15 cellular contexts compared by ENCODE assay signal in genomic region chr10:42488416-42488815, GRCh38.
DNase-seq lines count a peak whose midpoint lies in the region; ATAC-seq and TF ChIP-seq lines count a peak whose summit lies in the region.
"Had no signal": no experiment of that assay in that cellular context is flagged by ENCODE, and none has a peak within 500 bp of the region (broad histone marks: within the 10 kb centered on the region; RNA-seq: fewer than 3 reads in every experiment).

No MANE protein-coding gene starts in this region.

- no peaks in the 10 kb centered on the region for H3K27me3 Mint-ChIP-seq in MCF 10A (ENCODE audit: insufficient read depth, unreplicated experiment)
- H3K27me3 Mint-ChIP-seq: activated CD8-positive, alpha-beta T cell treated with anti-CD3 and anti-CD28 coated beads for 36 hours had no signal

- TF ChIP-seq CTCF in MCF 10A (IDR thresholded peaks at IDR 0.05; ENCODE audit: unreplicated experiment) (no peak), breast epithelium (IDR thresholded peaks at IDR 0.05) (no peak), fibroblast of villous mesenchyme (IDR thresholded peaks at IDR 0.05; ENCODE audit: insufficient read depth, low read depth, low read length) (no peak)

- peak overlapping the region in 1 of 2 donors; percentile 7 for H3K27ac ChIP-seq in breast epithelium
- H3K27ac ChIP-seq: 22Rv1 had no signal

- no peaks in the 10 kb centered on the region for H3K4me1 ChIP-seq in breast epithelium

- POLR2A ChIA-PET in MCF 10A (lab: Yijun Ruan, JAX), result interaction anchor here (0.6 kb wide), 1 partner anchor 289 kb away, joined by 3 read pairs; no protein-coding TSS in a partner anchor

- H3K4me3 ChIP-seq in breast epithelium (peak overlapping the region in 1 of 3 donors; percentile 19), fibroblast of villous mesenchyme (ENCODE audit: low read depth, low read length) (no peak overlapping the region)

- peak overlapping the region; percentile 52 for H3K4me3 Mint-ChIP-seq in MCF 10A (ENCODE audit: unreplicated experiment)
- H3K4me3 Mint-ChIP-seq: activated CD8-positive, alpha-beta T cell treated with anti-CD3 and anti-CD28 coated beads for 36 hours; brain had no signal

- no peaks in the 10 kb centered on the region for H3K27me3 ChIP-seq in breast epithelium

- H3K36me3 Mint-ChIP-seq in MCF 10A (ENCODE audit: insufficient read depth, unreplicated experiment), result peaks cover 4% of the 10 kb centered on the region
- H3K36me3 Mint-ChIP-seq: brain had no signal

- H3K27ac Mint-ChIP-seq in MCF 10A (ENCODE audit: low read depth, unreplicated experiment), result peak overlapping the region; percentile 59
- H3K27ac Mint-ChIP-seq: activated CD8-positive, alpha-beta T cell treated with anti-CD3 and anti-CD28 coated beads for 36 hours; brain had no signal

- ATAC-seq in SK-N-SH treated with all-trans-retinoic acid at 6 μM for 48 hours (peak; percentile 92), sciatic nerve (no peak)
- ATAC-seq: activated CD8-positive, alpha-beta T cell treated with anti-CD3 and anti-CD28 coated beads for 36 hours; left lobe of liver had no signal

- H3K4me1 Mint-ChIP-seq in MCF 10A (ENCODE audit: insufficient read depth, unreplicated experiment), result peaks cover 4% of the 10 kb centered on the region
- H3K4me1 Mint-ChIP-seq: brain had no signal

- peaks cover 8% of the 10 kb centered on the region for H3K9me3 Mint-ChIP-seq in MCF 10A (ENCODE audit: unreplicated experiment)

- intact Hi-C loops in MCF 10A (cut with micrococcal nuclease) (no loop called here), breast epithelium (cut with DNase I; ENCODE audit: low total_unique reads) (no loop called here), sciatic nerve (cut with DNase I) (no loop called here), head of caudate nucleus (cut with DNase I) (no loop called here)

- no TSS peak for BruUV-seq in MCF 10A (replicated peaks; lab: Mats Ljungman, UMichigan)

- CTCF ChIA-PET in MCF 10A (lab: Yijun Ruan, JAX), result interaction anchor here (0.6 kb wide), 1 partner anchor 476 kb away, joined by 3 read pairs; no protein-coding TSS in a partner anchor

- DNase-seq in MCF 10A (ENCODE audit: unreplicated experiment), result peak; percentile 32
- DNase-seq in breast epithelium (ENCODE audit: low spot score in 2 of 2), result no peak
- peak; percentile 50 for DNase-seq in fibroblast of villous mesenchyme (ENCODE audit: low read depth)
- no peak for DNase-seq in sciatic nerve (ENCODE audit: low spot score)
- DNase-seq in head of caudate nucleus, result no peak
- no peak for DNase-seq in cerebellar cortex (ENCODE audit: low spot score)
- DNase-seq in SKM-1 (lab: John Stamatoyannopoulos, UW; ENCODE audit: unreplicated experiment), result no peak
- DNase-seq: activated CD8-positive, alpha-beta T cell treated with anti-CD3 and anti-CD28 coated beads for 36 hours; MV-4-11; SHP77 treated with DMSO at 0.1 percent for 48 hours; stimulated activated naive CD4-positive, alpha-beta T cell treated with Interleukin-2 at 50 U/mL for 16 hours had no signal

- no peak for TF ChIP-seq POLR2A in breast epithelium (IDR thresholded peaks at IDR 0.05)

- peaks cover 0 to 8% of the 10 kb centered on the region in 2 donors for H3K9me3 ChIP-seq in breast epithelium

- no peaks in the 10 kb centered on the region for H3K36me3 ChIP-seq in breast epithelium

TF ChIP-seq in SK-N-SH treated with all-trans-retinoic acid at 6 μM for 48 hours, 23 proteins besides CTCF, POLR2A, EP300 and RAD21:
- TF ChIP-seq TCF4 (CRISPR knock-in tag; IDR thresholded peaks at IDR 0.05; ENCODE audit: borderline replicate concordance) (no peak), CREB5 (CRISPR knock-in tag; IDR thresholded peaks at IDR 0.05; ENCODE audit: low read depth) (no peak), PPARA (CRISPR knock-in tag; IDR thresholded peaks at IDR 0.05; ENCODE audit: borderline replicate concordance) (no peak), ESRRG (CRISPR knock-in tag; IDR thresholded peaks at IDR 0.05) (no peak), ZFP3 (CRISPR knock-in tag; IDR thresholded peaks at IDR 0.05) (no peak), TOX (CRISPR knock-in tag; IDR thresholded peaks at IDR 0.05; ENCODE audit: borderline replicate concordance) (no peak), RARB (CRISPR knock-in tag; IDR thresholded peaks at IDR 0.05) (no peak), ZC3H10 (CRISPR knock-in tag; IDR thresholded peaks at IDR 0.05) (no peak), ISL1 (CRISPR knock-in tag; IDR thresholded peaks at IDR 0.05) (no peak), ZNF565 (CRISPR knock-in tag; conservative IDR thresholded peaks at IDR 0.05; ENCODE audit: low read depth) (no peak), ZNF8 (CRISPR knock-in tag; IDR thresholded peaks at IDR 0.05) (no peak), SNAI2 (CRISPR knock-in tag; IDR thresholded peaks at IDR 0.05) (no peak), ZNF70 (CRISPR knock-in tag; IDR thresholded peaks at IDR 0.05) (no peak), CSDC2 (CRISPR knock-in tag; IDR thresholded peaks at IDR 0.05) (no peak), ZFP30 (CRISPR knock-in tag; IDR thresholded peaks at IDR 0.05) (no peak), ARNTL (CRISPR knock-in tag; IDR thresholded peaks at IDR 0.05; ENCODE audit: borderline replicate concordance, low read depth) (no peak)
- TF ChIP-seq, protein P1, sequence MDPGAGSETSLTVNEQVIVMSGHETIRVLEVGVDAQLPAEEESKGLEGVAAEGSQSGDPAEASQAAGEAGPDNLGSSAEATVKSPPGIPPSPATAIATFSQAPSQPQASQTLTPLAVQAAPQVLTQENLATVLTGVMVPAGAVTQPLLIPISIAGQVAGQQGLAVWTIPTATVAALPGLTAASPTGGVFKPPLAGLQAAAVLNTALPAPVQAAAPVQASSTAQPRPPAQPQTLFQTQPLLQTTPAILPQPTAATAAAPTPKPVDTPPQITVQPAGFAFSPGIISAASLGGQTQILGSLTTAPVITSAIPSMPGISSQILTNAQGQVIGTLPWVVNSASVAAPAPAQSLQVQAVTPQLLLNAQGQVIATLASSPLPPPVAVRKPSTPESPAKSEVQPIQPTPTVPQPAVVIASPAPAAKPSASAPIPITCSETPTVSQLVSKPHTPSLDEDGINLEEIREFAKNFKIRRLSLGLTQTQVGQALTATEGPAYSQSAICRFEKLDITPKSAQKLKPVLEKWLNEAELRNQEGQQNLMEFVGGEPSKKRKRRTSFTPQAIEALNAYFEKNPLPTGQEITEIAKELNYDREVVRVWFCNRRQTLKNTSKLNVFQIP (CRISPR knock-in tag; IDR thresholded peaks at IDR 0.05; ENCODE audit: borderline replicate concordance, low read depth), result no peak
- TF ChIP-seq, protein P2, sequence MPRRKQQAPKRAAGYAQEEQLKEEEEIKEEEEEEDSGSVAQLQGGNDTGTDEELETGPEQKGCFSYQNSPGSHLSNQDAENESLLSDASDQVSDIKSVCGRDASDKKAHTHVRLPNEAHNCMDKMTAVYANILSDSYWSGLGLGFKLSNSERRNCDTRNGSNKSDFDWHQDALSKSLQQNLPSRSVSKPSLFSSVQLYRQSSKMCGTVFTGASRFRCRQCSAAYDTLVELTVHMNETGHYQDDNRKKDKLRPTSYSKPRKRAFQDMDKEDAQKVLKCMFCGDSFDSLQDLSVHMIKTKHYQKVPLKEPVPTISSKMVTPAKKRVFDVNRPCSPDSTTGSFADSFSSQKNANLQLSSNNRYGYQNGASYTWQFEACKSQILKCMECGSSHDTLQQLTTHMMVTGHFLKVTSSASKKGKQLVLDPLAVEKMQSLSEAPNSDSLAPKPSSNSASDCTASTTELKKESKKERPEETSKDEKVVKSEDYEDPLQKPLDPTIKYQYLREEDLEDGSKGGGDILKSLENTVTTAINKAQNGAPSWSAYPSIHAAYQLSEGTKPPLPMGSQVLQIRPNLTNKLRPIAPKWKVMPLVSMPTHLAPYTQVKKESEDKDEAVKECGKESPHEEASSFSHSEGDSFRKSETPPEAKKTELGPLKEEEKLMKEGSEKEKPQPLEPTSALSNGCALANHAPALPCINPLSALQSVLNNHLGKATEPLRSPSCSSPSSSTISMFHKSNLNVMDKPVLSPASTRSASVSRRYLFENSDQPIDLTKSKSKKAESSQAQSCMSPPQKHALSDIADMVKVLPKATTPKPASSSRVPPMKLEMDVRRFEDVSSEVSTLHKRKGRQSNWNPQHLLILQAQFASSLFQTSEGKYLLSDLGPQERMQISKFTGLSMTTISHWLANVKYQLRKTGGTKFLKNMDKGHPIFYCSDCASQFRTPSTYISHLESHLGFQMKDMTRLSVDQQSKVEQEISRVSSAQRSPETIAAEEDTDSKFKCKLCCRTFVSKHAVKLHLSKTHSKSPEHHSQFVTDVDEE (CRISPR knock-in tag; IDR thresholded peaks at IDR 0.05), result no peak
- TF ChIP-seq, protein P3, sequence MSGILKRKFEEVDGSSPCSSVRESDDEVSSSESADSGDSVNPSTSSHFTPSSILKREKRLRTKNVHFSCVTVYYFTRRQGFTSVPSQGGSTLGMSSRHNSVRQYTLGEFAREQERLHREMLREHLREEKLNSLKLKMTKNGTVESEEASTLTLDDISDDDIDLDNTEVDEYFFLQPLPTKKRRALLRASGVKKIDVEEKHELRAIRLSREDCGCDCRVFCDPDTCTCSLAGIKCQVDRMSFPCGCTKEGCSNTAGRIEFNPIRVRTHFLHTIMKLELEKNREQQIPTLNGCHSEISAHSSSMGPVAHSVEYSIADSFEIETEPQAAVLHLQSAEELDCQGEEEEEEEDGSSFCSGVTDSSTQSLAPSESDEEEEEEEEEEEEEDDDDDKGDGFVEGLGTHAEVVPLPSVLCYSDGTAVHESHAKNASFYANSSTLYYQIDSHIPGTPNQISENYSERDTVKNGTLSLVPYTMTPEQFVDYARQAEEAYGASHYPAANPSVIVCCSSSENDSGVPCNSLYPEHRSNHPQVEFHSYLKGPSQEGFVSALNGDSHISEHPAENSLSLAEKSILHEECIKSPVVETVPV (CRISPR knock-in tag; IDR thresholded peaks at IDR 0.05), result no peak
TF ChIP-seq in SK-N-SH treated with all-trans-retinoic acid at 6 μM for 48 hours: peak in this region for 0.

Comparison
In these comparisons a context has a peak if more than half of its experiments do, and no peak if none do; other contexts are left out.
1. DNase-seq: peak in MCF 10A (single experiment) and fibroblast of villous mesenchyme (single experiment); none in breast epithelium (0 of 2), sciatic nerve (single experiment), head of caudate nucleus (0 of 42), cerebellar cortex (single experiment) and SKM-1 (single experiment).